ENCODE assay signal across 1 cellular context in the genomic region with DNA sequence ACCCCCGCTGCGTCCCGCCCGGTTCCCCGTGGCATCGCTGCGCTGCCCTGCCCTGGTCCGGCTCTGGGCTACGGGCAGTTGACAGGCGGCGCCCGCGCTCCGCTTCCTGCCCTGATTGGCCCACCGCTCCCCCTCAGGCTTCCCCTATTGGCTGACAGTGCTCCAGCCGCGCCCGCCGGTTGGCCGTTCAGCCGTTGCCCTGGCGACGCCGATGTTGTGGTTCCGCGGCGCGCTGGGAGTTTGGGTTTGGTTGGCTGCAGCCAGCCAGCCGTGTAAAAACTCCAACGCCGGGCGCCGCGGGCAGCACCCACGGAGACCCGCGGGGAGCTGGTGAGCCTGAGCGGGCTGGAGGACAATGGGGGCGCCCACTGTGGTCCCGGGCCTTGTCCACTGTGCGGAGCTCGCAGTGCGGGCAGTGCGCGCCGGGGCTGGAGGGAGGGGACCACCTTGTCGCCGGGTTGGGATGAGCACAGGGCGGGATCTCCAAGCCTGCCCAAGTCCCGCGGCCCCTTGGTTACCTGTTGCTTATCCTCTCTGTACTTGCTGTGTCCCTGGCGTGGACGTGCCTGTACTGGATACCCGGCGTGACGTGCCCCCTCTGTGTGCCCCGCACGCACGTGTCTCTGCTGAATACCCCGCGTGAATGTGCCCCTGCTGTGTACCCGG.
A peak's percentile ranks its signal among the peaks of the same experiment; 100 is the strongest.
TF ChIP-seq lines count a peak whose summit lies in the region.

A gene (plus strand): TSS at position 243 of the 666 bp plus-strand sequence. CDS start 766 bp downstream, outside the sequence.

TF ChIP-seq in HepG2, 621 proteins besides CTCF, POLR2A, EP300 and RAD21 (continued from another document):
- TF ChIP-seq, protein P1, sequence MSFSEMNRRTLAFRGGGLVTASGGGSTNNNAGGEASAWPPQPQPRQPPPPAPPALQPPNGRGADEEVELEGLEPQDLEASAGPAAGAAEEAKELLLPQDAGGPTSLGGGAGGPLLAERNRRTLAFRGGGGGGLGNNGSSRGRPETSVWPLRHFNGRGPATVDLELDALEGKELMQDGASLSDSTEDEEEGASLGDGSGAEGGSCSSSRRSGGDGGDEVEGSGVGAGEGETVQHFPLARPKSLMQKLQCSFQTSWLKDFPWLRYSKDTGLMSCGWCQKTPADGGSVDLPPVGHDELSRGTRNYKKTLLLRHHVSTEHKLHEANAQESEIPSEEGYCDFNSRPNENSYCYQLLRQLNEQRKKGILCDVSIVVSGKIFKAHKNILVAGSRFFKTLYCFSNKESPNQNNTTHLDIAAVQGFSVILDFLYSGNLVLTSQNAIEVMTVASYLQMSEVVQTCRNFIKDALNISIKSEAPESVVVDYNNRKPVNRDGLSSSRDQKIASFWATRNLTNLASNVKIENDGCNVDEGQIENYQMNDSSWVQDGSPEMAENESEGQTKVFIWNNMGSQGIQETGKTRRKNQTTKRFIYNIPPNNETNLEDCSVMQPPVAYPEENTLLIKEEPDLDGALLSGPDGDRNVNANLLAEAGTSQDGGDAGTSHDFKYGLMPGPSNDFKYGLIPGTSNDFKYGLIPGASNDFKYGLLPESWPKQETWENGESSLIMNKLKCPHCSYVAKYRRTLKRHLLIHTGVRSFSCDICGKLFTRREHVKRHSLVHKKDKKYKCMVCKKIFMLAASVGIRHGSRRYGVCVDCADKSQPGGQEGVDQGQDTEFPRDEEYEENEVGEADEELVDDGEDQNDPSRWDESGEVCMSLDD (CRISPR knock-in tag; IDR thresholded peaks at IDR 0.05; ENCODE audit: borderline replicate concordance) = no peak
- TF ChIP-seq HNRNPL (IDR thresholded peaks at IDR 0.05; ENCODE audit: low read depth, low read length) = 0 out of 2 replicates have a peak, but pooled peaks have one; percentile 32
- TF ChIP-seq ZNF598 (CRISPR knock-in tag; IDR thresholded peaks at IDR 0.05; ENCODE audit: borderline replicate concordance) = 0 out of 2 replicates have a peak, but pooled peaks have one; percentile 47
- no peak for TF ChIP-seq HNF4A (CRISPR knock-in tag; IDR thresholded peaks at IDR 0.05)
- no peak for TF ChIP-seq ZNF34 (CRISPR knock-in tag; IDR thresholded peaks at IDR 0.05; ENCODE audit: borderline replicate concordance)
- no peak for TF ChIP-seq POLR2AphosphoS2 (IDR thresholded peaks at IDR 0.05; ENCODE audit: low read depth, low read length)
